ENCODE assay signal across 16 cellular contexts in genomic region chr19:17753976-17754375, GRCh38. TPM values are rescaled to one million over a fixed set of nuclear protein-coding genes. Genes with fewer than 3 reads are reported as not detected.
A peak's percentile ranks its signal among the peaks of the same experiment; 100 is the strongest.
DNase-seq lines count a peak whose midpoint lies in the region; ATAC-seq lines count a peak whose summit lies in the region.
"Had no signal": no experiment of that assay in that cellular context is flagged by ENCODE, and none has a peak within 500 bp of the region (broad histone marks: within the 10 kb centered on the region; RNA-seq: fewer than 3 reads in every experiment).

No MANE protein-coding gene starts in this region.

- no peaks in the 10 kb centered on the region for H3K9me3 ChIP-seq in BLaER1 treated with 17β-estradiol and CSF1 and Interleukin-3, amounts not matched to agents 10 nM and 100 nM (replicated peaks in 1 of 11)
- H3K9me3 ChIP-seq in aorta (ENCODE audit: control insufficient read depth, low read length): no peaks in the 10 kb centered on the region
- H3K9me3 ChIP-seq: esophagus squamous epithelium had no signal

- no peak overlapping the region for H3K4me3 ChIP-seq in BLaER1 treated with 17β-estradiol and CSF1 and Interleukin-3, amounts not matched to agents 10 nM and 100 nM
- H3K4me3 ChIP-seq in aorta (ENCODE audit: low read length in 2 of 2): no peak overlapping the region
- H3K4me3 ChIP-seq: esophagus squamous epithelium had no signal

- 69 to 70% methylated on average over 9 of the region's 9 CpGs for WGBS in aorta, 2 donors

- H3K4me3 Mint-ChIP-seq in IgD-negative memory B cell: peak overlapping the region in 2 of 4 donors; percentile 25 to 56
- H3K4me3 Mint-ChIP-seq in activated naive CD8-positive, alpha-beta T cell treated with anti-CD3 and anti-CD28 coated beads, Interleukin-2, amount 50 U/mL, for 24 hours: no peak overlapping the region
- H3K4me3 Mint-ChIP-seq: activated CD4-positive, alpha-beta memory T cell treated with anti-CD3 and anti-CD28 coated beads, Interleukin-2, amount 10 ng/mL, durations not matched to agents 7 days and 5 days had no signal

- peak overlapping the region in 7 of 11 experiments; percentile 2 to 39 (median 23); a peak in 8 of 22 replicates for H3K9ac ChIP-seq in BLaER1 treated with 17β-estradiol and CSF1 and Interleukin-3, amounts not matched to agents 10 nM and 100 nM

- H3K4me2 ChIP-seq in BLaER1 treated with 17β-estradiol and CSF1 and Interleukin-3, amounts not matched to agents 10 nM and 100 nM: peak overlapping the region; percentile 90 to 100 (median 96)

- intact Hi-C loops in aorta (cut with DNase I): no loop called here

- H4K20me1 ChIP-seq in BLaER1 treated with 17β-estradiol and CSF1 and Interleukin-3, amounts not matched to agents 10 nM and 100 nM: peaks cover 0 to 29% (median 10%) of the 10 kb centered on the region in 11 experiments; a peak in 13 of 22 replicates

- H3K27ac ChIP-seq in BLaER1 treated with 17β-estradiol and CSF1 and Interleukin-3, amounts not matched to agents 10 nM and 100 nM: peak overlapping the region; percentile 4 to 92 (median 55); a peak in 16 of 22 replicates
- H3K27ac ChIP-seq in angular gyrus (ENCODE audit: low read depth, low read length) (peak overlapping the region; percentile 99), aorta (ENCODE audit: low read depth in 1 of 2, low read length in 2 of 2) (no peak overlapping the region)
- H3K27ac ChIP-seq: esophagus squamous epithelium had no signal

- peaks cover 37 to 53% (median 50%) of the 10 kb centered on the region in 3 donors for H3K4me1 Mint-ChIP-seq in IgD-negative memory B cell
- H3K4me1 Mint-ChIP-seq in activated naive CD8-positive, alpha-beta T cell treated with anti-CD3 and anti-CD28 coated beads, Interleukin-2, amount 50 U/mL, for 24 hours: peaks cover 64% of the 10 kb centered on the region

- no peaks in the 10 kb centered on the region for H3K9me3 Mint-ChIP-seq in IgD-negative memory B cell
- no peaks in the 10 kb centered on the region for H3K9me3 Mint-ChIP-seq in activated naive CD8-positive, alpha-beta T cell treated with anti-CD3 and anti-CD28 coated beads, Interleukin-2, amount 50 U/mL, for 24 hours
- H3K9me3 Mint-ChIP-seq: activated CD4-positive, alpha-beta memory T cell treated with anti-CD3 and anti-CD28 coated beads, Interleukin-2, amount 10 ng/mL, durations not matched to agents 7 days and 5 days; stimulated activated naive CD8-positive, alpha-beta T cell treated with anti-CD3 and anti-CD28 coated beads, Interleukin-15, amount 100 ng/mL, for 72 hours had no signal

- H3K4me1 ChIP-seq in BLaER1 treated with 17β-estradiol and CSF1 and Interleukin-3, amounts not matched to agents 10 nM and 100 nM: peaks cover 86 to 99% (median 92%) of the 10 kb centered on the region in 10 experiments
- no peaks in the 10 kb centered on the region for H3K4me1 ChIP-seq in aorta (ENCODE audit: control insufficient read depth in 1 of 2, insufficient read depth in 2 of 2, low read length in 2 of 2)

- H3K36me3 Mint-ChIP-seq in IgD-negative memory B cell: peaks cover 12% of the 10 kb centered on the region
- peaks cover 19% of the 10 kb centered on the region for H3K36me3 Mint-ChIP-seq in activated naive CD8-positive, alpha-beta T cell treated with anti-CD3 and anti-CD28 coated beads, Interleukin-2, amount 50 U/mL, for 24 hours (ENCODE audit: low read depth)

- peak overlapping the region; percentile 87 to 99 (median 93) for H3K27ac Mint-ChIP-seq in IgD-negative memory B cell
- H3K27ac Mint-ChIP-seq in activated naive CD8-positive, alpha-beta T cell treated with anti-CD3 and anti-CD28 coated beads, Interleukin-2, amount 50 U/mL, for 24 hours: no peak overlapping the region

- DNase-seq in middle frontal gyrus (ENCODE audit: extremely low spot score, low spot score) (peak; percentile 23), NCI-H82 (lab: John Stamatoyannopoulos, UW) (no peak), aorta (no peak)
- no peak for DNase-seq in stimulated activated CD4-positive, alpha-beta T cell treated with anti-CD3 and anti-CD28 coated beads, Interleukin-4, amount 100 ng/mL, for 24 hours
- DNase-seq in activated naive CD8-positive, alpha-beta T cell treated with anti-CD3 and anti-CD28 coated beads, Interleukin-2, amount 50 U/mL, for 24 hours: no peak
- DNase-seq: activated CD4-positive, alpha-beta memory T cell treated with anti-CD3 and anti-CD28 coated beads, Interleukin-2, amount 10 ng/mL, durations not matched to agents 7 days and 5 days; activated gamma-delta T cell treated with Interleukin-2 at 50 U/mL for 16 hours; cerebellar nuclear complex; esophagus squamous epithelium; KBM-7; NCI-H1694 treated with DMSO at 0.1 percent for 48 hours; stimulated activated naive CD8-positive, alpha-beta T cell treated with anti-CD3 and anti-CD28 coated beads, Interleukin-15, amount 100 ng/mL, for 72 hours had no signal

- peaks cover 9 to 39% (median 20%) of the 10 kb centered on the region in 11 experiments; a peak in 18 of 22 replicates for H3K36me3 ChIP-seq in BLaER1 treated with 17β-estradiol and CSF1 and Interleukin-3, amounts not matched to agents 10 nM and 100 nM
- no peaks in the 10 kb centered on the region for H3K36me3 ChIP-seq in aorta (ENCODE audit: control insufficient read depth in 1 of 2, insufficient read depth in 2 of 2, low read length in 1 of 2)
- H3K36me3 ChIP-seq: esophagus squamous epithelium had no signal

- H3K27me3 ChIP-seq in BLaER1 treated with 17β-estradiol and CSF1 and Interleukin-3, amounts not matched to agents 10 nM and 100 nM: no peaks in the 10 kb centered on the region
- H3K27me3 ChIP-seq in aorta (ENCODE audit: control insufficient read depth in 1 of 2, insufficient read depth in 2 of 2, low read length in 1 of 2): no peaks in the 10 kb centered on the region

- ATAC-seq in aorta (ENCODE audit: low FRiP score): no peak
- no peak for ATAC-seq in activated naive CD8-positive, alpha-beta T cell treated with anti-CD3 and anti-CD28 coated beads, Interleukin-2, amount 50 U/mL, for 24 hours
- ATAC-seq: stimulated activated naive CD8-positive, alpha-beta T cell treated with anti-CD3 and anti-CD28 coated beads, Interleukin-15, amount 100 ng/mL, for 72 hours had no signal

- H3K27me3 Mint-ChIP-seq in IgD-negative memory B cell: peaks cover 4% of the 10 kb centered on the region
- H3K27me3 Mint-ChIP-seq in activated naive CD8-positive, alpha-beta T cell treated with anti-CD3 and anti-CD28 coated beads, Interleukin-2, amount 50 U/mL, for 24 hours: no peaks in the 10 kb centered on the region
- H3K27me3 Mint-ChIP-seq: activated CD4-positive, alpha-beta memory T cell treated with anti-CD3 and anti-CD28 coated beads, Interleukin-2, amount 10 ng/mL, durations not matched to agents 7 days and 5 days; stimulated activated naive CD8-positive, alpha-beta T cell treated with anti-CD3 and anti-CD28 coated beads, Interleukin-15, amount 100 ng/mL, for 72 hours had no signal

RNA-seq across cellular contexts. Expression of gene FCHO1, which starts 2.7 kb away (rescaled TPM):
- 42.4 TPM for polyA plus RNA-seq in IgD-negative memory B cell
- 1 to 10 TPM; 2.9 to 6.9 TPM for total RNA-seq in aorta
- polyA plus RNA-seq in aorta: 1 to 10 TPM; 1.5 to 1.6 TPM

RNA-seq across cellular contexts. Expression of gene MAP1S, which starts 34.7 kb away (rescaled TPM):
- polyA plus RNA-seq in IgD-negative memory B cell (50.3 TPM), aorta (10 to 100 TPM in 1 of 2 donors, 1 to 10 TPM in 1; 9.9 to 18.9 TPM)
- total RNA-seq in aorta: 10 to 100 TPM; 53.6 to 60.1 TPM

RNA-seq across cellular contexts. Expression of gene B3GNT3, which starts 41.0 kb away (rescaled TPM):
- polyA plus RNA-seq in IgD-negative memory B cell: not detected
- 1 to 10 TPM in 1 of 2 donors, under 1 TPM in 1; 0.42 to 1.9 TPM for total RNA-seq in aorta
- polyA plus RNA-seq in aorta: 1 to 10 TPM in 1 of 2 donors, not detected in 1; 4.5 TPM
- total RNA-seq: activated CD4-positive, alpha-beta memory T cell treated with anti-CD3 and anti-CD28 coated beads, Interleukin-2, amount 10 ng/mL, durations not matched to agents 7 days and 5 days; G401 had no signal

Comparison
In these comparisons a context has a peak if more than half of its experiments do, and no peak if none do; other contexts are left out.
1. H3K27ac ChIP-seq: peak in BLaER1 treated with 17β-estradiol and CSF1 and Interleukin-3, amounts not matched to agents 10 nM and 100 nM (11 of 11) and angular gyrus (single experiment); none in aorta (0 of 2).
2. RNA of gene FCHO1, which starts 2.7 kb away (polyA plus RNA-seq): 42.4 TPM in IgD-negative memory B cell (single experiment); 1.5 to 1.6 TPM in aorta; every median in the first group is over 10 times any median in the second.